In the genomic region with DNA sequence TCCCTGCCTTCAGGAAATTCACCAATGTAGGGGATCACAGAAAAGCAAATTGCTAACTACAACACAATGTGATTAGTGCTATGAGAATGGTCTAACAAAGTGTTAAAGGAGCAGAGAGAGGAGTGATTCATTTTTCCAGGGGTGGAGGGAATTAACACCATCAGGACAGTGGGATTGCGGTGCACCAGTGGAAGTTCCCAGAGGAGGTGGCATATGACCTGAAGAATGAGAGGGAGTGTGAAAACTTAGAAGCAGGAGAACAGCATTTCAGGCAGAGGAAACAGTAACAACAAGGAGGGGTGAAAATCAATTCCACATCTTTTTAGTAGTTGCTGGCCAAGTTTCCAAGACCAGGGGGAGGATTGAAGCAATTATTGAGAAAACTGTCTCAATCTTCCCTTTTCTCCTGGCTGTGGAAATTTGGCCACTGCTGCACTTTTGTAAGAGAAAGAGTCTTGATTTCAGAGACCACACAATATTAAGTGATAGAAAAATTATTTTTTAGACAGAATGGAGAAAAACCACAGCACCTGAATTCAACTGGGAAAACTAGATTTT, we compare ENCODE assay signal across 34 cellular contexts. TPM values are rescaled to one million over a fixed set of nuclear protein-coding genes. Genes with fewer than 3 reads are reported as not detected.
"Had no signal": no experiment of that assay in that cellular context is flagged by ENCODE, and none has a peak within 500 bp of the region (broad histone marks: within the 10 kb centered on the region; RNA-seq: fewer than 3 reads in every experiment).

No MANE protein-coding gene starts in this region.

- H3K27me3 ChIP-seq: left lung, neutrophil, ovary, stomach, suprapubic skin, tibial nerve had no signal

- ATAC-seq: activated CD8-positive, alpha-beta memory T cell treated with anti-CD3 and anti-CD28 coated beads, Interleukin-2, amount 10 ng/mL, durations not matched to agents 7 days and 5 days; activated CD8-positive, alpha-beta T cell treated with anti-CD3 and anti-CD28 coated beads, Interleukin-2, amount 10 ng/mL, durations not matched to agents 7 days and 5 days; activated naive CD8-positive, alpha-beta T cell treated with anti-CD3 and anti-CD28 coated beads, Interleukin-2, amount 50 U/mL, for 24 hours; left lung; lower lobe of right lung; natural killer cell treated with Interleukin-12 subunit alpha and Interleukin-12 subunit beta and Interleukin-15 and Interleukin-18, amount 100 ng/mL, for 72 hours; stimulated activated naive B cell treated with anti-CD40 and anti-IgM and Interleukin-4, amounts not matched to agents 10 μg/mL and 1 μg/mL and 100 μg/mL, for 72 hours had no signal

- H3K27me3 Mint-ChIP-seq: activated CD8-positive, alpha-beta memory T cell treated with anti-CD3 and anti-CD28 coated beads, Interleukin-2, amount 10 ng/mL, durations not matched to agents 7 days and 5 days; activated naive CD8-positive, alpha-beta T cell treated with anti-CD3 and anti-CD28 coated beads, Interleukin-2, amount 50 U/mL, for 24 hours; central memory CD8-positive, alpha-beta T cell had no signal

- H3K4me1 ChIP-seq: left lung, lower lobe of right lung, stomach, suprapubic skin, tibial nerve had no signal

- H3K9me3 ChIP-seq: left lung, lower lobe of right lung, neutrophil, ovary, stomach, suprapubic skin, tibial nerve had no signal

- FAIRE-seq: bronchial epithelial cell, colon, islet of Langerhans had no signal

- H3K27ac Mint-ChIP-seq: activated CD8-positive, alpha-beta memory T cell treated with anti-CD3 and anti-CD28 coated beads, Interleukin-2, amount 10 ng/mL, durations not matched to agents 7 days and 5 days; activated CD8-positive, alpha-beta T cell treated with anti-CD3 and anti-CD28 coated beads, Interleukin-2, amount 10 ng/mL, durations not matched to agents 7 days and 5 days; activated naive CD4-positive, alpha-beta T cell treated with anti-CD3 and anti-CD28 coated beads, Interleukin-2, amount 50 U/mL, for 24 hours; activated naive CD8-positive, alpha-beta T cell treated with anti-CD3 and anti-CD28 coated beads, Interleukin-2, amount 50 U/mL, for 24 hours; activated T-helper 2 cell treated with anti-CD3 and anti-CD28 coated beads, Interferon-gamma antibody, Interleukin-2, Interleukin-4, amounts not matched to agents 10 μg/mL and 5 μg/mL and 100 μg/mL, durations not matched to agents 14 hours and 24 hours and 36 hours; natural killer cell treated with Interleukin-12 subunit alpha and Interleukin-12 subunit beta and Interleukin-15 and Interleukin-18, amount 100 ng/mL, for 72 hours; progenitor cell of endocrine pancreas; stimulated activated naive B cell treated with anti-CD40 and anti-IgM and Interleukin-4, amounts not matched to agents 10 μg/mL and 1 μg/mL and 100 μg/mL, for 72 hours; T-helper 1 cell treated with Interleukin-12 subunit alpha and Interleukin-12 subunit beta and Interleukin-4 antibody, amounts not matched to agents 30 μg/mL and 1 μg/mL, for 36 hours had no signal

- H3K27ac ChIP-seq: left lung, lower lobe of right lung, neutrophil, ovary, stomach, suprapubic skin, tibial nerve had no signal

- H3K4me3 ChIP-seq: left lung, lower lobe of right lung, ovary, stomach, suprapubic skin, tibial nerve had no signal

- H3K4me3 Mint-ChIP-seq: activated CD8-positive, alpha-beta memory T cell treated with anti-CD3 and anti-CD28 coated beads, Interleukin-2, amount 10 ng/mL, durations not matched to agents 7 days and 5 days; activated CD8-positive, alpha-beta T cell treated with anti-CD3 and anti-CD28 coated beads, Interleukin-2, amount 10 ng/mL, durations not matched to agents 7 days and 5 days; activated naive CD4-positive, alpha-beta T cell treated with anti-CD3 and anti-CD28 coated beads, Interleukin-2, amount 50 U/mL, for 24 hours; activated naive CD8-positive, alpha-beta T cell treated with anti-CD3 and anti-CD28 coated beads, Interleukin-2, amount 50 U/mL, for 24 hours; central memory CD8-positive, alpha-beta T cell; natural killer cell treated with Interleukin-12 subunit alpha and Interleukin-12 subunit beta and Interleukin-15 and Interleukin-18, amount 100 ng/mL, for 72 hours; stimulated activated naive B cell treated with anti-CD40 and anti-IgM and Interleukin-4, amounts not matched to agents 10 μg/mL and 1 μg/mL and 100 μg/mL, for 72 hours; T-helper 1 cell treated with Interleukin-12 subunit alpha and Interleukin-12 subunit beta and Interleukin-4 antibody, amounts not matched to agents 30 μg/mL and 1 μg/mL, for 36 hours had no signal

- H3K9me3 Mint-ChIP-seq: activated naive CD4-positive, alpha-beta T cell treated with anti-CD3 and anti-CD28 coated beads, Interleukin-2, amount 50 U/mL, for 24 hours had no signal

- H3K36me3 Mint-ChIP-seq: activated CD8-positive, alpha-beta memory T cell treated with anti-CD3 and anti-CD28 coated beads, Interleukin-2, amount 10 ng/mL, durations not matched to agents 7 days and 5 days; activated naive CD4-positive, alpha-beta T cell treated with anti-CD3 and anti-CD28 coated beads, Interleukin-2, amount 50 U/mL, for 24 hours; stimulated activated naive B cell treated with anti-CD40 and anti-IgM and Interleukin-4, amounts not matched to agents 10 μg/mL and 1 μg/mL and 100 μg/mL, for 72 hours had no signal

- H3K36me3 ChIP-seq: left lung, lower lobe of right lung, neutrophil, ovary, stomach, suprapubic skin, tibial nerve had no signal

- H3K4me1 Mint-ChIP-seq: activated CD8-positive, alpha-beta memory T cell treated with anti-CD3 and anti-CD28 coated beads, Interleukin-2, amount 10 ng/mL, durations not matched to agents 7 days and 5 days; activated naive CD4-positive, alpha-beta T cell treated with anti-CD3 and anti-CD28 coated beads, Interleukin-2, amount 50 U/mL, for 24 hours; activated naive CD8-positive, alpha-beta T cell treated with anti-CD3 and anti-CD28 coated beads, Interleukin-2, amount 50 U/mL, for 24 hours; central memory CD8-positive, alpha-beta T cell; stimulated activated naive B cell treated with anti-CD40 and anti-IgM and Interleukin-4, amounts not matched to agents 10 μg/mL and 1 μg/mL and 100 μg/mL, for 72 hours had no signal

- DNase-seq: activated CD4-positive, alpha-beta T cell treated with anti-CD3 and anti-CD28 coated beads for 1 hour; activated CD8-positive, alpha-beta memory T cell treated with anti-CD3 and anti-CD28 coated beads, Interleukin-2, amount 10 ng/mL, durations not matched to agents 7 days and 5 days; activated CD8-positive, alpha-beta T cell treated with anti-CD3 and anti-CD28 coated beads, Interleukin-2, amount 10 ng/mL, durations not matched to agents 7 days and 5 days; activated naive CD8-positive, alpha-beta T cell treated with anti-CD3 and anti-CD28 coated beads, Interleukin-2, amount 50 U/mL, for 24 hours; activated T-cell treated with anti-CD3 and anti-CD28 coated beads, Interleukin-2, amount 50 U/mL, for 48 hours; effector memory CD4-positive, alpha-beta T cell; left lung; lower lobe of right lung; mesenchymal stem cell; ovary; retina; stimulated activated CD4-positive, alpha-beta T cell treated with anti-CD3 and anti-CD28 coated beads, Interleukin-15, amount 100 ng/mL, for 24 hours; stimulated activated CD4-positive, alpha-beta T cell treated with anti-CD3 and anti-CD28 coated beads, Interleukin-2, amount 100 ng/mL, for 24 hours; stimulated activated naive B cell treated with anti-CD40 and anti-IgM and Interleukin-4, amounts not matched to agents 10 μg/mL and 1 μg/mL and 100 μg/mL, for 72 hours; stomach; SW 1271; T1000 had no signal

RNA-seq across cellular contexts. Expression of gene CCDC172, which starts 23.7 kb away (rescaled TPM):
- total RNA-seq: activated CD8-positive, alpha-beta memory T cell treated with anti-CD3 and anti-CD28 coated beads, Interleukin-2, amount 10 ng/mL, durations not matched to agents 7 days and 5 days; activated CD8-positive, alpha-beta T cell treated with anti-CD3 and anti-CD28 coated beads, Interleukin-2, amount 10 ng/mL, durations not matched to agents 7 days and 5 days; activated T-helper 2 cell treated with anti-CD3 and anti-CD28 coated beads, Interferon-gamma antibody, Interleukin-2, Interleukin-4, amounts not matched to agents 10 μg/mL and 5 μg/mL and 100 μg/mL, durations not matched to agents 14 hours and 24 hours and 36 hours; bronchial epithelial cell; dermis microvascular lymphatic vessel endothelial cell; epithelial cell of proximal tubule; glomerular endothelial cell; left lung; lower lobe of right lung; mononuclear cell; natural killer cell treated with Interleukin-12 subunit alpha and Interleukin-12 subunit beta and Interleukin-15 and Interleukin-18, amount 100 ng/mL, for 72 hours; ovary; progenitor cell of endocrine pancreas; stomach; suprapubic skin; tibial nerve; ureter had no signal
- polyA plus RNA-seq: ovary had no signal

RNA-seq across cellular contexts. Expression of gene GFRA1, which starts 27.6 kb away (rescaled TPM):
- total RNA-seq: activated CD8-positive, alpha-beta memory T cell treated with anti-CD3 and anti-CD28 coated beads, Interleukin-2, amount 10 ng/mL, durations not matched to agents 7 days and 5 days; activated CD8-positive, alpha-beta T cell treated with anti-CD3 and anti-CD28 coated beads, Interleukin-2, amount 10 ng/mL, durations not matched to agents 7 days and 5 days; activated T-helper 2 cell treated with anti-CD3 and anti-CD28 coated beads, Interferon-gamma antibody, Interleukin-2, Interleukin-4, amounts not matched to agents 10 μg/mL and 5 μg/mL and 100 μg/mL, durations not matched to agents 14 hours and 24 hours and 36 hours; mononuclear cell; natural killer cell treated with Interleukin-12 subunit alpha and Interleukin-12 subunit beta and Interleukin-15 and Interleukin-18, amount 100 ng/mL, for 72 hours had no signal
